In the genomic region with DNA sequence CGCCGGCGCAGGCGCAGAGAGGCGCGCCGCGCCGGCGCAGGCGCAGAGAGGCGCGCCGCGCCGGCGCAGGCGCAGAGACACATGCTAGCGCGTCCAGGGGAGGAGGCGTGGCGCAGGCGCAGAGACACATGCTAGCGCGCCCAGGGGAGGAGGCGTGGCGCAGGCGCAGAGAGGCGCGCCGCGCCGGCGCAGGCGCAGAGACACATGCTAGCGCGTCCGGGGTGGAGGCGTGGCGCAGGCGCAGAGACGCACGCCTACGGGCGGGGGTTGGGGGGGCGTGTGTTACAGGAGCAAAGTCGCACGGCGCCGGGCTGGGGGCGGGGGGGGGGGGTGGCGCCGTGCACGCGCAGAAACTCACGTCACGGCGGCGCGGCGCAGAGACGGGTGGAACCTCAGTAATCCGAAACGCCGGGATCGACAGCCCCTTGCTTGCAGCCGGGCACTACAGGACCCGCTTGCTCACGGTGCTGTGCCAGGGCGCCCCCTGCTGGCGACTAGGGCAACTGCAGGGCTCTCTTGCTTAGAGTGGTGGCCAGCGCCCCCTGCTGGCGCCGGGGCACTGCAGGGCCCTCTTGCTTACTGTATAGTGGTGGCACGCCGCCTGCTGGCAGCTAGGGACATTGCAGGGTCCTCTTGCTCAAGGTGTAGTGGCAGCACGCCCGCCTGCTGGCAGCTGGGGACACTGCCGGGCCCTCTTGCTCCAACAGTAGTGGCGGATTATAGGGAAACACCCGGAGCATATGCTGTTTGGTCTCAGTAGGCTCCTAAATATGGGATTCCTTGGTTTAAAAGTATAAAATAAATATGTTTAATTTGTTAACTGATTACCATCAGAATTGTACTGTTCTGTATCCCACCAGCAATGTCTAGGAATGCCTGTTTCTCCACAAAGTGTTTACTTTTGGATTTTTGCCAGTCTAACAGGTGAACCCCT, we compare ENCODE assay signal across 3 cellular contexts. TPM values are rescaled to one million over a fixed set of nuclear protein-coding genes. Genes with fewer than 3 reads are reported as not detected.
"Had no signal": no experiment of that assay in that cellular context is flagged by ENCODE, and none has a peak within 500 bp of the region (broad histone marks: within the 10 kb centered on the region; RNA-seq: fewer than 3 reads in every experiment).

No MANE protein-coding gene starts in this region.

RNA-seq across cellular contexts. Expression of a gene that starts 55.4 kb away (rescaled TPM):
- total RNA-seq: activated B cell treated with CpG ODN at 0.5 μM for 24 hours, endothelial cell of umbilical vein, SK-MEL-5 had no signal
- polyA plus RNA-seq: endothelial cell of umbilical vein had no signal
